In the genomic region with DNA sequence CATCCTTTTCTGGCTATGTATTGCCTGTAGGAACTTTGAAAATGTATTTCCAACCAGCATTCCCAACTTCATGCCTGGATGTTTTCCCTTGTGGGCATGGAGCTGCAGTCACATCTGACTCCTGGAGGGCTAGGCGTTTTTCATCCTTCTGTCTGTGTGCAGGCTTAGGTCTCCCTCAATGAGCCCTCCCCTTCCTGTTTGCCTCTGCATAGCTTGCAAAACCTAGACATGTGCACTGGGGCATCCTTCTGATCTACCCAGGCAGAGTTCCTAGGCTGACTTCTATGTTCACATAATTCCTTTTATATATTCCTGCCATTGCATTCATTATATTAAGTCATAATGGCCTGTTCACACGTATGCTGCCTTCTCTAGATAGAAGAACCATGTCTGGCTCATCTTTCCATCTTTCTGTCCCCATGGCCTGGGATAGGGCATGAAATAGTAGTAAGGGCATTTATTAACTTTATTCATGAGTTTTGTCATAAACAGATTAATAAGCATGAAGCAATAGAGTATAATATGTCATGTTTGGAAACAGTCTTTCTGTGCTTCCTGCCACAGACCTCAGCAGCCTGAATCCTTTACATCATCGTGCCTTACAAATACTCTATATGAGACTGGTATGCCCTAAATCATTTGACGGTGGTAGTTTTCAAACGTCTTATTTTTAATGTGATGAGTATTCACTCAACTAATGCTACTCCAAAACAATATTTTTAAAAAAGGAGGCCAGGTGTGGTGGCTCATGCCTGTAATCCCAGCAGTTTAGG, we compare ENCODE assay signal across 1 cellular context.
TF ChIP-seq lines count a peak whose summit lies in the region.

No MANE protein-coding gene starts in this region.

TF ChIP-seq in IMR-90, 13 proteins besides CTCF, POLR2A, EP300 and RAD21:
- TF ChIP-seq MAFK (IDR thresholded peaks at IDR 0.05; ENCODE audit: low read depth, low read length) (no peak), RCOR1 (IDR thresholded peaks at IDR 0.05; ENCODE audit: insufficient replicate concordance, low read length) (no peak), FOS (IDR thresholded peaks at IDR 0.05; ENCODE audit: low read depth, low read length) (no peak), MXI1 (IDR thresholded peaks at IDR 0.05; ENCODE audit: borderline replicate concordance, low read depth, low read length) (no peak), RFX5 (IDR thresholded peaks at IDR 0.05; ENCODE audit: low read depth, low read length) (no peak), SMC3 (IDR thresholded peaks at IDR 0.05; ENCODE audit: low read depth, low read length) (no peak), CEBPB (IDR thresholded peaks at IDR 0.05; ENCODE audit: low read depth, low read length) (no peak), MAZ (IDR thresholded peaks at IDR 0.05; ENCODE audit: borderline replicate concordance, low read depth, low read length) (no peak), NFE2L2 (IDR thresholded peaks at IDR 0.05; ENCODE audit: low read depth, low read length) (no peak), BHLHE40 (IDR thresholded peaks at IDR 0.05; ENCODE audit: low read depth, low read length) (no peak)
- TF ChIP-seq, protein P1, sequence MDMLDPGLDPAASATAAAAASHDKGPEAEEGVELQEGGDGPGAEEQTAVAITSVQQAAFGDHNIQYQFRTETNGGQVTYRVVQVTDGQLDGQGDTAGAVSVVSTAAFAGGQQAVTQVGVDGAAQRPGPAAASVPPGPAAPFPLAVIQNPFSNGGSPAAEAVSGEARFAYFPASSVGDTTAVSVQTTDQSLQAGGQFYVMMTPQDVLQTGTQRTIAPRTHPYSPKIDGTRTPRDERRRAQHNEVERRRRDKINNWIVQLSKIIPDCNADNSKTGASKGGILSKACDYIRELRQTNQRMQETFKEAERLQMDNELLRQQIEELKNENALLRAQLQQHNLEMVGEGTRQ (IDR thresholded peaks at IDR 0.05; ENCODE audit: low read depth, low read length) = no peak
TF ChIP-seq in IMR-90: peak in this region for 0.
